ENCODE assay signal across 24 cellular contexts in the genomic region with DNA sequence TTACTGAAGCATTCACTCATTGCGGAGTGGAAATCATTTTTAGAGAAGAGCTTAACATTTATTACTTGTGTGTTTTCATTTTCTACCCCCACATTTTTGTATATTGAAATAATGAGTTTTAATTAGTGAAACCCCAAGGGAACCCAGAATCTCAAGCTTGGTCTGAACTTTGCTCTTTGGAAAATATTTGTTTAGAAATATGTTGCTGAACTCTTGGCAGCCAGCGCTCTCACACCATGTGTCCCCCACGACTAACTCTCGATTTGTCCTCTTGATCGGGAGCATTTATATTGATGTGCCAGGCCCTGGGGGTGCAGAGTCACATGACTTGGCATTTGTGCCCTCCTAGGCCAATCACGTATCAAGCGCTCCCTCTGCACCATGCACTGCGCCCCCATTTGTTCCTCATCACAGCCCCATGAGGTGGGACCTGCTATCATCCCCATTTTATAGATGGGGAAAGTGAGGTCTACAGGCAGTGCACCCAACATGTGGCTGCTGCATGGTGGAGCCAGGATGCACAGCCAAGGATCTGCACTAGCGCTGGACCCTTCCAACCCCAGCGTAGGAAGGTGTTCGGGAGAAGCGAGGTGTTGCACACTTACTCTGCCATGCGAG.
DNase-seq lines count a peak whose midpoint lies in the region; ATAC-seq and TF ChIP-seq lines count a peak whose summit lies in the region.
"Had no signal": no experiment of that assay in that cellular context is flagged by ENCODE, and none has a peak within 500 bp of the region (broad histone marks: within the 10 kb centered on the region; RNA-seq: fewer than 3 reads in every experiment).

No MANE protein-coding gene starts in this region.

- H3K23ac ChIP-seq in mesenchymal stem cell (ENCODE audit: low read length in 2 of 2), result no peak overlapping the region

- no peak for ATAC-seq in stimulated activated naive CD8-positive, alpha-beta T cell treated with anti-CD3 and anti-CD28 coated beads, Interleukin-15, Interleukin-2, amounts not matched to agents 100 U/mL and 50 U/mL, for 24 hours
- no peak for ATAC-seq in activated naive CD8-positive, alpha-beta T cell treated with anti-CD3 and anti-CD28 coated beads, Interleukin-2, amount 50 U/mL, for 24 hours
- ATAC-seq in right lobe of liver (peak; percentile 56 to 71 (median 65)), HG03342 (IDR thresholded peaks at IDR 0.05; ENCODE audit: unreplicated experiment) (no peak)

- TF ChIP-seq CTCF in right lobe of liver (IDR thresholded peaks at IDR 0.05), result no peak

- no peak overlapping the region for H2AK5ac ChIP-seq in mesenchymal stem cell (ENCODE audit: low read length, severe bottlenecking)

- H3K9ac ChIP-seq in mesenchymal stem cell (ENCODE audit: low read length), result no peak overlapping the region

- no peak overlapping the region for H2BK12ac ChIP-seq in mesenchymal stem cell (ENCODE audit: low read length in 2 of 2)

- H3K4me1 ChIP-seq in right lobe of liver (peaks cover 0 to 11% (median 4%) of the 10 kb centered on the region in 4 donors), mesenchymal stem cell (ENCODE audit: control insufficient read depth, insufficient read depth, low read depth, low read length) (peaks cover 5% of the 10 kb centered on the region)
- H3K4me1 ChIP-seq: adrenal gland, right atrium auricular region had no signal

- no peak overlapping the region for H4K91ac ChIP-seq in mesenchymal stem cell (ENCODE audit: low read length)

- H3K36me3 Mint-ChIP-seq in stimulated activated naive CD8-positive, alpha-beta T cell treated with anti-CD3 and anti-CD28 coated beads, Interleukin-15, Interleukin-2, amounts not matched to agents 100 ng/mL and 50 ng/mL, for 24 hours (ENCODE audit: low read depth), result peaks cover 76% of the 10 kb centered on the region
- peaks cover 74% of the 10 kb centered on the region for H3K36me3 Mint-ChIP-seq in activated naive CD8-positive, alpha-beta T cell treated with anti-CD3 and anti-CD28 coated beads, Interleukin-2, amount 50 U/mL, for 24 hours (ENCODE audit: low read depth)

- no peak overlapping the region for H2AFZ ChIP-seq in mesenchymal stem cell (ENCODE audit: low read depth, low read length)
- H2AFZ ChIP-seq: PC-9 had no signal

- intact Hi-C loops in right lobe of liver (cut with DNase I), result no loop called here

- no peak overlapping the region for H3K4me3 Mint-ChIP-seq in stimulated activated naive CD8-positive, alpha-beta T cell treated with anti-CD3 and anti-CD28 coated beads, Interleukin-15, Interleukin-2, amounts not matched to agents 100 ng/mL and 50 ng/mL, for 24 hours
- no peak overlapping the region for H3K4me3 Mint-ChIP-seq in activated naive CD8-positive, alpha-beta T cell treated with anti-CD3 and anti-CD28 coated beads, Interleukin-2, amount 50 U/mL, for 24 hours
- H3K4me3 Mint-ChIP-seq: activated CD4-positive, alpha-beta memory T cell treated with anti-CD3 and anti-CD28 coated beads, Interleukin-2, amount 10 ng/mL, durations not matched to agents 7 days and 5 days; B cell; T-helper 1 cell treated with Interleukin-12 subunit alpha and Interleukin-12 subunit beta and Interleukin-4 antibody, amounts not matched to agents 30 μg/mL and 1 μg/mL, for 36 hours had no signal

- no peaks in the 10 kb centered on the region for H3K36me3 ChIP-seq in right lobe of liver
- peaks cover 0 to 27% of the 10 kb centered on the region in 2 experiments for H3K36me3 ChIP-seq in mesenchymal stem cell (ENCODE audit: control insufficient read depth in 1 of 2, insufficient read depth in 2 of 2, low read depth in 1 of 2, low read length in 2 of 2)

- peaks cover 41% of the 10 kb centered on the region for H3K4me1 Mint-ChIP-seq in stimulated activated naive CD8-positive, alpha-beta T cell treated with anti-CD3 and anti-CD28 coated beads, Interleukin-15, Interleukin-2, amounts not matched to agents 100 ng/mL and 50 ng/mL, for 24 hours (ENCODE audit: low read depth)
- H3K4me1 Mint-ChIP-seq in activated naive CD8-positive, alpha-beta T cell treated with anti-CD3 and anti-CD28 coated beads, Interleukin-2, amount 50 U/mL, for 24 hours, result peaks cover 43% of the 10 kb centered on the region

- H3K4ac ChIP-seq in mesenchymal stem cell (ENCODE audit: low read depth in 1 of 2, low read length in 2 of 2), result no peak overlapping the region

- H3K27ac Mint-ChIP-seq in stimulated activated naive CD8-positive, alpha-beta T cell treated with anti-CD3 and anti-CD28 coated beads, Interleukin-15, Interleukin-2, amounts not matched to agents 100 ng/mL and 50 ng/mL, for 24 hours, result peak overlapping the region; percentile 41
- peak overlapping the region; percentile 41 for H3K27ac Mint-ChIP-seq in activated naive CD8-positive, alpha-beta T cell treated with anti-CD3 and anti-CD28 coated beads, Interleukin-2, amount 50 U/mL, for 24 hours
- H3K27ac Mint-ChIP-seq: activated CD4-positive, alpha-beta memory T cell treated with anti-CD3 and anti-CD28 coated beads, Interleukin-2, amount 10 ng/mL, durations not matched to agents 7 days and 5 days; B cell; T-helper 1 cell treated with Interleukin-12 subunit alpha and Interleukin-12 subunit beta and Interleukin-4 antibody, amounts not matched to agents 30 μg/mL and 1 μg/mL, for 36 hours had no signal

- H3K79me1 ChIP-seq in mesenchymal stem cell (replicated peaks; ENCODE audit: low read length, poor library complexity, severe bottlenecking), result peaks cover 26% of the 10 kb centered on the region

- no peak overlapping the region for H3K14ac ChIP-seq in mesenchymal stem cell (ENCODE audit: low read length in 2 of 2)

- no peaks in the 10 kb centered on the region for H3K27me3 Mint-ChIP-seq in stimulated activated naive CD8-positive, alpha-beta T cell treated with anti-CD3 and anti-CD28 coated beads, Interleukin-15, Interleukin-2, amounts not matched to agents 100 ng/mL and 50 ng/mL, for 24 hours
- H3K27me3 Mint-ChIP-seq in activated naive CD8-positive, alpha-beta T cell treated with anti-CD3 and anti-CD28 coated beads, Interleukin-2, amount 50 U/mL, for 24 hours, result no peaks in the 10 kb centered on the region
- H3K27me3 Mint-ChIP-seq: activated CD4-positive, alpha-beta memory T cell treated with anti-CD3 and anti-CD28 coated beads, Interleukin-2, amount 10 ng/mL, durations not matched to agents 7 days and 5 days; B cell had no signal

- no peak overlapping the region for H3K4me3 ChIP-seq in right lobe of liver
- no peak overlapping the region for H3K4me3 ChIP-seq in mesenchymal stem cell (ENCODE audit: insufficient read depth in 1 of 2, low read depth in 1 of 2, low read length in 2 of 2)
- H3K4me3 ChIP-seq: adrenal gland, PC-9, right atrium auricular region, SK-N-MC, tibial artery had no signal

- peaks cover 14% of the 10 kb centered on the region for H3K9me3 Mint-ChIP-seq in stimulated activated naive CD8-positive, alpha-beta T cell treated with anti-CD3 and anti-CD28 coated beads, Interleukin-15, Interleukin-2, amounts not matched to agents 100 ng/mL and 50 ng/mL, for 24 hours
- H3K9me3 Mint-ChIP-seq in activated naive CD8-positive, alpha-beta T cell treated with anti-CD3 and anti-CD28 coated beads, Interleukin-2, amount 50 U/mL, for 24 hours, result peaks cover 17% of the 10 kb centered on the region

- no peak overlapping the region for H3K4me2 ChIP-seq in mesenchymal stem cell (ENCODE audit: low read length, poor library complexity, severe bottlenecking)
- H3K4me2 ChIP-seq: PC-9 had no signal

- no peak overlapping the region for H2BK5ac ChIP-seq in mesenchymal stem cell (ENCODE audit: low read depth, low read length, poor library complexity, severe bottlenecking)

- H2BK15ac ChIP-seq in mesenchymal stem cell (ENCODE audit: low read depth, poor library complexity, severe bottlenecking), result no peak overlapping the region

- WGBS in right lobe of liver (ENCODE audit: insufficient coverage, low coverage, low lambda C conversion rate, missing lambda C conversion rate), result 49% methylated on average over 12 of the region's 13 CpGs
- WGBS in mesenchymal stem cell, result 94% methylated on average over 12 of the region's 13 CpGs

- no peak for DNase-seq in stimulated activated naive CD8-positive, alpha-beta T cell treated with anti-CD3 and anti-CD28 coated beads, Interleukin-15, Interleukin-2, amounts not matched to agents 100 U/mL and 50 U/mL, for 24 hours
- no peak for DNase-seq in activated naive CD8-positive, alpha-beta T cell treated with anti-CD3 and anti-CD28 coated beads, Interleukin-2, amount 50 U/mL, for 24 hours
- DNase-seq in right lobe of liver (no peak), NCI-H2171 (lab: John Stamatoyannopoulos, UW) (no peak), mesenchymal stem cell (no peak)
- DNase-seq: ACHN; activated CD4-positive, alpha-beta memory T cell treated with anti-CD3 and anti-CD28 coated beads, Interleukin-2, amount 10 ng/mL, durations not matched to agents 7 days and 5 days; activated CD4-positive, CD25-positive, alpha-beta regulatory T cell treated with anti-CD3 and anti-CD28 coated beads, Interleukin-2, amount 50 U/mL, for 72 hours; activated effector memory CD4-positive, alpha-beta T cell treated with anti-CD3 and anti-CD28 coated beads, Interleukin-2, amount 50 U/mL, for 16 hours; adrenal gland; HCEC 1CT; mesendoderm; NCI-H1436 treated with DMSO at 0.1 percent for 48 hours; PC-9; posterior cingulate gyrus; stimulated activated CD4-positive, alpha-beta T cell treated with anti-CD3 and anti-CD28 coated beads, Interleukin-1b, Interleukin-23, amount 100 ng/mL, for 48 hours; tibial artery had no signal

- H3K9me3 ChIP-seq in right lobe of liver (no peaks in the 10 kb centered on the region), mesenchymal stem cell (ENCODE audit: control insufficient read depth, low read length) (peaks cover 9% of the 10 kb centered on the region)
- H3K9me3 ChIP-seq: adrenal gland, neutrophil, right atrium auricular region, tibial artery had no signal

- TF ChIP-seq POLR2A in right lobe of liver (IDR thresholded peaks at IDR 0.05), result no peak

- H3K27ac ChIP-seq in right lobe of liver (no peak overlapping the region), mesenchymal stem cell (ENCODE audit: low read length, poor library complexity, severe bottlenecking) (no peak overlapping the region)
- H3K27ac ChIP-seq: adrenal gland, neutrophil, PC-9, right atrium auricular region, SK-N-MC, tibial artery had no signal

- H3K27me3 ChIP-seq in right lobe of liver (no peaks in the 10 kb centered on the region), mesenchymal stem cell (ENCODE audit: control insufficient read depth in 1 of 2, insufficient read depth in 1 of 2, low read length in 2 of 2) (no peaks in the 10 kb centered on the region)
- H3K27me3 ChIP-seq: adrenal gland, neutrophil, right atrium auricular region, tibial artery had no signal

- no peak overlapping the region for H4K8ac ChIP-seq in mesenchymal stem cell (ENCODE audit: low read length)

- H2BK120ac ChIP-seq in mesenchymal stem cell (ENCODE audit: low read depth, low read length), result no peak overlapping the region

- no peak overlapping the region for H3K18ac ChIP-seq in mesenchymal stem cell (ENCODE audit: low read depth in 1 of 2, low read length in 2 of 2)

Comparison
In these comparisons a context has a peak if more than half of its experiments do, and no peak if none do; other contexts are left out.
1. ATAC-seq: peak in right lobe of liver (4 of 4); none in stimulated activated naive CD8-positive, alpha-beta T cell treated with anti-CD3 and anti-CD28 coated beads, Interleukin-15, Interleukin-2, amounts not matched to agents 100 U/mL and 50 U/mL, for 24 hours (single experiment), activated naive CD8-positive, alpha-beta T cell treated with anti-CD3 and anti-CD28 coated beads, Interleukin-2, amount 50 U/mL, for 24 hours (single experiment) and HG03342 (single experiment).